8 cellular contexts compared by ENCODE assay signal in the genomic region with DNA sequence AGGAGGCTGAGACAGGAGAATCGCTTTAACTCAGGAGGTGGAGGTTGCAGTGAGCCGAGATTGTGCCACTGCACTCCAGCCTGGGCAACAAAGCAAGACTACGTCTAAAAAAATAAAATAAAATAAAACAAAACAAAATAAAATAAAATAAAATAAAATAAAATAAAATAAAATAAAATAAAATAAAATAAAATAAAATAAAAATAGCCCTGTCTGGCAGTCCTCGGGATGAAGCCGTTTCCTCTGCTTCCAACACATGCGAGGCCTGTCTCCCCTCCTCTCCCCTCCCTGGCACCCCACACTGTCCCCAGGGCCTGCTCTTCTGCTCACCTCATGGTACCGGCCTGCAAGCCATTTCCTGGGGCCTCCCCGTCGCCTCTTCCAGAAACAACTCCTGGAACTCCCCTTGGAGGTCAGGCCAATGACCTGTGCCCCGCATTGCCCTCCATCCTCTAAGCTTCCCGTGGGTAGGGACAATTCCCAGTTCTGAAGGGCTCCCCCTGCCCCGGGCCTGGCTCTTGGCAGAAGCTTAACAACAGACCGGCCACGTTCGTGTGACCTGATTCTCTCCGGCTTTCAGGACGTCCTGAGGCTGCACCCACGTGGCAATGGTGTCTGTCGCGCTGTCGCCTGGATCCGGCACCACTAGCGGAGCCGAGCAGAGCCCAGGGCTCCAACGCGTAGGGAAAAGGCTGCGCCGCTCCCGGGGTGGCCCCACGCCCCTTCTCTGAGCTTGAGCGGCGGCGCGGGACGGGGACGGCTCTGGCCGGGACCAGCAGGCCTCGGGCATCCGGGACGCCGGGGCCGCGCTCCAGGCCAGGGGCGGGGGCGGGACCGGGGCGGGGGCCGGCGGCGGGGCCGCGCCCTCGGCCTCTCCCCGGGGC. TPM values are rescaled to one million over a fixed set of nuclear protein-coding genes. Genes with fewer than 3 reads are reported as not detected.
DNase-seq lines count a peak whose midpoint lies in the region; ATAC-seq and TF ChIP-seq lines count a peak whose summit lies in the region.

No MANE protein-coding gene starts in this region.

- H3K27ac Mint-ChIP-seq in GM23338: no peak overlapping the region

- no peaks in the 10 kb centered on the region for H3K9me3 Mint-ChIP-seq in GM23338

- H3K27ac ChIP-seq in BLaER1 treated with 17β-estradiol and CSF1 and Interleukin-3, amounts not matched to agents 10 nM and 100 nM: peak overlapping the region; percentile 65 to 94 (median 73); a peak in 21 of 22 replicates
- no peak overlapping the region for H3K27ac ChIP-seq in GM23338 (ENCODE audit: low read depth)
- peak overlapping the region in 1 of 2 donors; percentile 92 for H3K27ac ChIP-seq in coronary artery
- peak overlapping the region; percentile 40 to 88 (median 79) for H3K27ac ChIP-seq in right lobe of liver

- H3K4me3 Mint-ChIP-seq in GM23338: peak overlapping the region; percentile 77

- H3K4me1 Mint-ChIP-seq in GM23338: peaks cover 18% of the 10 kb centered on the region

- ATAC-seq in GM23338 (peak; percentile 78), right lobe of liver (peak; percentile 49 to 71 (median 68)), GM21447 (IDR thresholded peaks at IDR 0.05; ENCODE audit: unreplicated experiment) (no peak)
- peak; percentile 30 for ATAC-seq in stimulated activated naive CD8-positive, alpha-beta T cell treated with anti-CD3 and anti-CD28 coated beads, Interleukin-15, Interleukin-2, amounts not matched to agents 100 U/mL and 50 U/mL, for 24 hours

- H3K27me3 ChIP-seq in BLaER1 treated with 17β-estradiol and CSF1 and Interleukin-3, amounts not matched to agents 10 nM and 100 nM: peaks cover 0 to 51% (median 39%) of the 10 kb centered on the region in 11 experiments; a peak in 20 of 22 replicates
- H3K27me3 ChIP-seq in GM23338 (ENCODE audit: insufficient read depth) (peaks cover 5% of the 10 kb centered on the region; the same call in 1 of the 2 replicates), right lobe of liver (no peaks in the 10 kb centered on the region)

- peak; percentile 75 for DNase-seq in GM23338 (ENCODE audit: low spot score)
- DNase-seq in SW480 (ENCODE audit: low spot score): peak; percentile 51
- no peak for DNase-seq in coronary artery (ENCODE audit: low spot score)
- DNase-seq in right lobe of liver: peak; percentile 64 to 72 (median 69)
- DNase-seq in stimulated activated naive CD8-positive, alpha-beta T cell treated with anti-CD3 and anti-CD28 coated beads, Interleukin-15, Interleukin-2, amounts not matched to agents 100 U/mL and 50 U/mL, for 24 hours: peak; percentile 60
- DNase-seq in NCI-H1436 (lab: John Stamatoyannopoulos, UW): no peak

- peak overlapping the region; percentile 90 to 100 (median 97) for H3K4me2 ChIP-seq in BLaER1 treated with 17β-estradiol and CSF1 and Interleukin-3, amounts not matched to agents 10 nM and 100 nM
- H3K4me2 ChIP-seq in GM23338: peak overlapping the region; percentile 88

- intact Hi-C loops in right lobe of liver (cut with DNase I): no loop called here

- no peaks in the 10 kb centered on the region for H3K36me3 Mint-ChIP-seq in GM23338 (ENCODE audit: low read depth)

- peaks cover 23% of the 10 kb centered on the region for H3K27me3 Mint-ChIP-seq in GM23338 (ENCODE audit: insufficient read depth, low read depth, poor library complexity)

- H3K9me3 ChIP-seq in BLaER1 treated with 17β-estradiol and CSF1 and Interleukin-3, amounts not matched to agents 10 nM and 100 nM (replicated peaks in 1 of 11): no peaks in the 10 kb centered on the region
- H3K9me3 ChIP-seq in right lobe of liver: no peaks in the 10 kb centered on the region

- H3K36me3 ChIP-seq in BLaER1 treated with 17β-estradiol and CSF1 and Interleukin-3, amounts not matched to agents 10 nM and 100 nM: no peaks in the 10 kb centered on the region
- H3K36me3 ChIP-seq in GM23338 (ENCODE audit: insufficient read depth) (no peaks in the 10 kb centered on the region), right lobe of liver (no peaks in the 10 kb centered on the region)

- TF ChIP-seq CTCF in GM23338 (conservative IDR thresholded peaks at IDR 0.05; ENCODE audit: low read depth in 2 of 2) (no peak), coronary artery (IDR thresholded peaks at IDR 0.05) (no peak), right lobe of liver (IDR thresholded peaks at IDR 0.05) (no peak)

- H3K79me2 ChIP-seq in GM23338 (replicated peaks; ENCODE audit: insufficient read depth): peaks cover 8% of the 10 kb centered on the region; the same call in 1 of the 2 replicates

- H3K9me2 ChIP-seq in GM23338 (ENCODE audit: insufficient read depth): no peaks in the 10 kb centered on the region

- peaks cover 0 to 13% (median 0%) of the 10 kb centered on the region in 11 experiments; a peak in 5 of 22 replicates for H4K20me1 ChIP-seq in BLaER1 treated with 17β-estradiol and CSF1 and Interleukin-3, amounts not matched to agents 10 nM and 100 nM
- H4K20me1 ChIP-seq in GM23338 (replicated peaks; ENCODE audit: insufficient read depth): no peaks in the 10 kb centered on the region

- no peaks in the 10 kb centered on the region for H3F3A ChIP-seq in GM23338 (replicated peaks; ENCODE audit: low read depth)

- peak overlapping the region; percentile 46 to 71 (median 59) for H3K4me3 ChIP-seq in BLaER1 treated with 17β-estradiol and CSF1 and Interleukin-3, amounts not matched to agents 10 nM and 100 nM
- H3K4me3 ChIP-seq in GM23338: peak overlapping the region; percentile 64
- peak overlapping the region; percentile 85 for H3K4me3 ChIP-seq in coronary artery
- H3K4me3 ChIP-seq in right lobe of liver: peak overlapping the region; percentile 41 to 64 (median 56)

- TF ChIP-seq POLR2A in right lobe of liver (IDR thresholded peaks at IDR 0.05): no peak

- peaks cover 40 to 65% (median 50%) of the 10 kb centered on the region in 10 experiments for H3K4me1 ChIP-seq in BLaER1 treated with 17β-estradiol and CSF1 and Interleukin-3, amounts not matched to agents 10 nM and 100 nM
- peaks cover 18% of the 10 kb centered on the region; the same call in 1 of the 2 replicates for H3K4me1 ChIP-seq in GM23338 (ENCODE audit: insufficient read depth)
- H3K4me1 ChIP-seq in right lobe of liver: peaks cover 0 to 11% (median 5%) of the 10 kb centered on the region in 4 donors

- peak overlapping the region; percentile 99 for H2AFZ ChIP-seq in GM23338

- H3K9ac ChIP-seq in BLaER1 treated with 17β-estradiol and CSF1 and Interleukin-3, amounts not matched to agents 10 nM and 100 nM: peak overlapping the region; percentile 69 to 85 (median 80)

- 14% methylated on average over 26 of the region's 54 CpGs for WGBS in right lobe of liver (ENCODE audit: insufficient coverage, low coverage, low lambda C conversion rate, missing lambda C conversion rate)

TF ChIP-seq in GM23338, 12 proteins besides CTCF, POLR2A, EP300 and RAD21:
- TF ChIP-seq STAT1 (IDR thresholded peaks at IDR 0.05; ENCODE audit: unreplicated experiment) (no peak), POLR2AphosphoS5 (IDR thresholded peaks at IDR 0.05; ENCODE audit: low read depth) (peak; percentile 38; the same call in 1 of the 2 replicates)

RNA-seq across cellular contexts. Expression of a gene that starts 0.5 kb away (rescaled TPM):
- 7.7 and 15.5 TPM in 2 replicates for total RNA-seq in GM23338 (2014; rRNA removed; shearing (Covaris generic))
- polyA plus RNA-seq in GM23338 (2016; fragmentation: Nextera tagmentation; extraction: Ambion mirVana): 4.0 and 4.3 TPM in 2 replicates
- 10 to 100 TPM; 14.2 to 21.3 (median 15.2) TPM for total RNA-seq in right lobe of liver

Comparison
In these comparisons a context has a peak if more than half of its experiments do, and no peak if none do; other contexts are left out.
1. DNase-seq: peak in GM23338 (single experiment), SW480 (single experiment), right lobe of liver (3 of 3) and stimulated activated naive CD8-positive, alpha-beta T cell treated with anti-CD3 and anti-CD28 coated beads, Interleukin-15, Interleukin-2, amounts not matched to agents 100 U/mL and 50 U/mL, for 24 hours (single experiment); none in coronary artery (single experiment) and NCI-H1436 (single experiment).
2. Peak in every context shown above with its lines, with median percentiles within 50 percentile points of each other: H3K4me3 ChIP-seq.